ENCODE assay signal across 1 cellular context in the genomic region with DNA sequence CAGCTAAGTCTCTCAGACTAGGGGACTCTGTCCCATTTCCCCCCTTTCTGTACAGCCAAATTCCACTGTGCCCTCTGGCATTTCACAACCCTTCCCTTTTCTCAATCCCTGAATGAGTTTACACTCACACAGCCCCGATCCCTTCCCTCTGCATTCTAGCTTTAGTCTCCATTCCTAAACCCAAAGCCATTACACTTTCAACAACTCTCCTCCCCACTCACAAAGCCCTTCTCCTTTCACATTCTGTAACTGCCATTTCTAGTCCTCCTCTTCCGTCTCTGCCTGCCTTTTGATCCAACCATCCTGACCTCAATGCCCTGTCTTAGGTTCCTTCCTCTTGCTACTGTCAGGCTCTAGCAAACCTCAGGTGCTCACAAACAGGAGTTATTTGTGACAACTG.
TF ChIP-seq lines count a peak whose summit lies in the region.

No MANE protein-coding gene starts in this region.

TF ChIP-seq in WTC11, 78 proteins besides CTCF, POLR2A, EP300 and RAD21:
- TF ChIP-seq, protein P1, sequence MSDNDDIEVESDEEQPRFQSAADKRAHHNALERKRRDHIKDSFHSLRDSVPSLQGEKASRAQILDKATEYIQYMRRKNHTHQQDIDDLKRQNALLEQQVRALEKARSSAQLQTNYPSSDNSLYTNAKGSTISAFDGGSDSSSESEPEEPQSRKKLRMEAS (CRISPR knock-in tag; IDR thresholded peaks at IDR 0.05), result no peak
- TF ChIP-seq, protein P2, sequence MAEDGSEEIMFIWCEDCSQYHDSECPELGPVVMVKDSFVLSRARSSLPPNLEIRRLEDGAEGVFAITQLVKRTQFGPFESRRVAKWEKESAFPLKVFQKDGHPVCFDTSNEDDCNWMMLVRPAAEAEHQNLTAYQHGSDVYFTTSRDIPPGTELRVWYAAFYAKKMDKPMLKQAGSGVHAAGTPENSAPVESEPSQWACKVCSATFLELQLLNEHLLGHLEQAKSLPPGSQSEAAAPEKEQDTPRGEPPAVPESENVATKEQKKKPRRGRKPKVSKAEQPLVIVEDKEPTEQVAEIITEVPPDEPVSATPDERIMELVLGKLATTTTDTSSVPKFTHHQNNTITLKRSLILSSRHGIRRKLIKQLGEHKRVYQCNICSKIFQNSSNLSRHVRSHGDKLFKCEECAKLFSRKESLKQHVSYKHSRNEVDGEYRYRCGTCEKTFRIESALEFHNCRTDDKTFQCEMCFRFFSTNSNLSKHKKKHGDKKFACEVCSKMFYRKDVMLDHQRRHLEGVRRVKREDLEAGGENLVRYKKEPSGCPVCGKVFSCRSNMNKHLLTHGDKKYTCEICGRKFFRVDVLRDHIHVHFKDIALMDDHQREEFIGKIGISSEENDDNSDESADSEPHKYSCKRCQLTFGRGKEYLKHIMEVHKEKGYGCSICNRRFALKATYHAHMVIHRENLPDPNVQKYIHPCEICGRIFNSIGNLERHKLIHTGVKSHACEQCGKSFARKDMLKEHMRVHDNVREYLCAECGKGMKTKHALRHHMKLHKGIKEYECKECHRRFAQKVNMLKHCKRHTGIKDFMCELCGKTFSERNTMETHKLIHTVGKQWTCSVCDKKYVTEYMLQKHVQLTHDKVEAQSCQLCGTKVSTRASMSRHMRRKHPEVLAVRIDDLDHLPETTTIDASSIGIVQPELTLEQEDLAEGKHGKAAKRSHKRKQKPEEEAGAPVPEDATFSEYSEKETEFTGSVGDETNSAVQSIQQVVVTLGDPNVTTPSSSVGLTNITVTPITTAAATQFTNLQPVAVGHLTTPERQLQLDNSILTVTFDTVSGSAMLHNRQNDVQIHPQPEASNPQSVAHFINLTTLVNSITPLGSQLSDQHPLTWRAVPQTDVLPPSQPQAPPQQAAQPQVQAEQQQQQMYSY (CRISPR knock-in tag; IDR thresholded peaks at IDR 0.05), result 0 out of 2 replicates have a peak, but pooled peaks have one; percentile 13
